ENCODE assay signal across 11 cellular contexts in genomic region chr2:131394147-131394931, GRCh38. TPM values are rescaled to one million over a fixed set of nuclear protein-coding genes. Genes with fewer than 3 reads are reported as not detected.
DNase-seq lines count a peak whose midpoint lies in the region; ATAC-seq, FAIRE-seq and TF ChIP-seq lines count a peak whose summit lies in the region.
"Had no signal": no experiment of that assay in that cellular context is flagged by ENCODE, and none has a peak within 500 bp of the region (broad histone marks: within the 10 kb centered on the region; RNA-seq: fewer than 3 reads in every experiment).

No MANE protein-coding gene starts in this region.

- H3K9me3 ChIP-seq in right cardiac atrium (ENCODE audit: control insufficient read depth, low read length) = no peaks in the 10 kb centered on the region

- no peaks in the 10 kb centered on the region for H3K36me3 Mint-ChIP-seq in WTC11

- H3K4me1 ChIP-seq in right cardiac atrium (ENCODE audit: control insufficient read depth, insufficient read depth, low read length) = no peaks in the 10 kb centered on the region

- CTCF ChIA-PET in WTC11 (lab: Charles Lee) = interaction anchor here (0.6 to 2.2 kb wide), 13 partner anchors 11 to 407 kb away, joined by 3 to 21 read pairs (median 3); partner anchors contain the start of gene MZT2A

- no peak overlapping the region for H3K27ac Mint-ChIP-seq in WTC11

- ATAC-seq in WTC11 (peak; percentile 73), right cardiac atrium (peak; percentile 58 to 65), GM21381 (IDR thresholded peaks at IDR 0.05; ENCODE audit: unreplicated experiment) (no peak)

- no peak overlapping the region for H3K27ac ChIP-seq in right cardiac atrium (ENCODE audit: low read length)
- H3K27ac ChIP-seq: 22Rv1 had no signal

- no peaks in the 10 kb centered on the region for H3K9me3 Mint-ChIP-seq in WTC11

- H3K4me3 ChIP-seq in right cardiac atrium (ENCODE audit: low read length) (peak overlapping the region; percentile 9), retinal pigment epithelial cell (ENCODE audit: low read length) (peak overlapping the region; percentile 43)

- peak overlapping the region; percentile 77 for H3K4me3 Mint-ChIP-seq in WTC11

- intact Hi-C loops in right cardiac atrium (cut with DNase I) = no loop called here

- FAIRE-seq in urothelium cell line (lab: Jason Lieb, UNC) = no peak

- no peaks in the 10 kb centered on the region for H3K27me3 ChIP-seq in right cardiac atrium (ENCODE audit: control insufficient read depth, insufficient read depth)

- 29% methylated on average over 44 of the region's 45 CpGs for WGBS in right cardiac atrium

- TF ChIP-seq CTCF in WTC11 (IDR thresholded peaks at IDR 0.05) (no peak), retinal pigment epithelial cell (conservative IDR thresholded peaks at IDR 0.05; ENCODE audit: low read depth, low read length) (no peak)

- H3K4me1 Mint-ChIP-seq in WTC11 = peaks cover 12% of the 10 kb centered on the region

- POLR2A ChIA-PET in WTC11 (lab: Charles Lee) = no interaction called here

- peaks cover 34% of the 10 kb centered on the region for H3K27me3 Mint-ChIP-seq in WTC11 (ENCODE audit: low read depth)

- peak; percentile 50 for DNase-seq in DMS 273 (lab: John Stamatoyannopoulos, UW; ENCODE audit: unreplicated experiment)
- DNase-seq in DMS 273 treated with DMSO at 0.1 percent for 48 hours (lab: John Stamatoyannopoulos, UW) = no peak
- peak; percentile 63 for DNase-seq in WTC11 (ENCODE audit: low spot score)
- DNase-seq in right cardiac atrium = peak in 2 of 3 donors; percentile 41 to 63
- no peak for DNase-seq in retinal pigment epithelial cell (ENCODE audit: low read depth)
- DNase-seq in Kasumi-1 (lab: John Stamatoyannopoulos, UW) = no peak
- DNase-seq in urothelium cell line (ENCODE audit: low spot score) = no peak
- DNase-seq: NCI-H526 treated with DMSO at 0.1 percent for 48 hours had no signal

TF ChIP-seq in WTC11, 78 proteins besides CTCF, POLR2A, EP300 and RAD21:
- TF ChIP-seq ZNF423 (CRISPR knock-in tag; IDR thresholded peaks at IDR 0.05) (peak; percentile 71), NFATC4 (CRISPR knock-in tag; IDR thresholded peaks at IDR 0.05) (no peak), E2F1 (CRISPR knock-in tag; IDR thresholded peaks at IDR 0.05) (no peak), ZNF317 (CRISPR knock-in tag; IDR thresholded peaks at IDR 0.05; ENCODE audit: borderline replicate concordance, low read depth) (0 out of 2 replicates have a peak, but pooled peaks have one; percentile 19), HMGXB4 (CRISPR knock-in tag; IDR thresholded peaks at IDR 0.05) (peak; percentile 52; the same call in 1 of the 2 replicates)

RNA-seq across cellular contexts. Expression of gene RAB6D, which starts 30.4 kb away (rescaled TPM):
- 0.09 to 0.22 TPM (median 0.14 TPM) in 3 replicates for total RNA-seq in WTC11 (2021)
- under 1 TPM in 1 of 4 donors, not detected in 3; 0.11 TPM for total RNA-seq in right cardiac atrium
- polyA plus RNA-seq in right cardiac atrium = 0.02 TPM
- total RNA-seq: osteocyte had no signal

Comparison
In these comparisons a context has a peak if more than half of its experiments do, and no peak if none do; other contexts are left out.
1. DNase-seq: peak in DMS 273 (single experiment), WTC11 (single experiment) and right cardiac atrium (2 of 3); none in DMS 273 treated with DMSO at 0.1 percent for 48 hours (single experiment), retinal pigment epithelial cell (single experiment), Kasumi-1 (0 of 2) and urothelium cell line (single experiment).